14 cellular contexts compared by ENCODE assay signal in genomic region chr3:52136513-52136912, GRCh38. TPM values are rescaled to one million over a fixed set of nuclear protein-coding genes. Genes with fewer than 3 reads are reported as not detected.
DNase-seq lines count a peak whose midpoint lies in the region; ATAC-seq, FAIRE-seq and TF ChIP-seq lines count a peak whose summit lies in the region.
"Had no signal": no experiment of that assay in that cellular context is flagged by ENCODE, and none has a peak within 500 bp of the region (broad histone marks: within the 10 kb centered on the region; RNA-seq: fewer than 3 reads in every experiment).

No MANE protein-coding gene starts in this region.

- no peak for FAIRE-seq in H54 (lab: Jason Lieb, UNC)
- FAIRE-seq: A204.1, TTC549 had no signal

- H3F3A ChIP-seq in neural progenitor cell (ENCODE audit: low read depth), result no peaks in the 10 kb centered on the region

- no peaks in the 10 kb centered on the region for H3K9me3 Mint-ChIP-seq in activated T-cell treated with anti-CD3 and anti-CD28 coated beads, Interleukin-2, amount 50 U/mL, for 24 hours
- no peaks in the 10 kb centered on the region for H3K9me3 Mint-ChIP-seq in neural progenitor cell

- H3K36me3 ChIP-seq in lung (ENCODE audit: control insufficient read depth in 2 of 2, insufficient read depth in 2 of 2, low read length in 2 of 2) (no peaks in the 10 kb centered on the region), thoracic aorta (no peaks in the 10 kb centered on the region), neural progenitor cell (no peaks in the 10 kb centered on the region)
- H3K36me3 ChIP-seq: MG63 had no signal

- DNase-seq in activated T-cell treated with anti-CD3 and anti-CD28 coated beads, Interleukin-2, amount 50 U/mL, for 24 hours, result no peak
- DNase-seq in activated T-cell treated with anti-CD3 and anti-CD28 coated beads, Interleukin-2, amount 50 U/mL, for 1 hour, result no peak
- DNase-seq in lung (ENCODE audit: low spot score), result peak; percentile 71
- no peak for DNase-seq in thoracic aorta (ENCODE audit: low spot score)
- DNase-seq in neural progenitor cell (ENCODE audit: low spot score), result no peak
- DNase-seq in H54 (ENCODE audit: insufficient read length, low spot score), result no peak
- DNase-seq: activated gamma-delta T cell treated with Interleukin-2 at 50 U/mL for 16 hours; MG63; stimulated activated CD4-positive, alpha-beta T cell treated with anti-CD3 and anti-CD28 coated beads, Interleukin-2, amount 100 ng/mL, for 24 hours; stimulated activated CD8-positive, alpha-beta memory T cell treated with anti-CD3 and anti-CD28 coated beads, Interleukin-4, amount 100 ng/mL, for 48 hours had no signal

- no peaks in the 10 kb centered on the region for H3K9me3 ChIP-seq in lung (ENCODE audit: control insufficient read depth in 2 of 2, insufficient read depth in 1 of 2, low read length in 1 of 2)
- no peaks in the 10 kb centered on the region for H3K9me3 ChIP-seq in thoracic aorta
- no peaks in the 10 kb centered on the region for H3K9me3 ChIP-seq in neural progenitor cell (ENCODE audit: low read depth)
- H3K9me3 ChIP-seq: MG63 had no signal

- peak; percentile 49 for ATAC-seq in lung (ENCODE audit: insufficient read depth, low FRiP score)
- ATAC-seq in thoracic aorta (ENCODE audit: insufficient number of reproducible peaks, low FRiP score, low read depth), result no peak
- ATAC-seq in GM21447 (IDR thresholded peaks at IDR 0.05; ENCODE audit: unreplicated experiment), result no peak

- no peak overlapping the region for H3K4me2 ChIP-seq in neural progenitor cell

- H3K27me3 ChIP-seq in lung (ENCODE audit: control insufficient read depth, insufficient read depth) (no peaks in the 10 kb centered on the region), thoracic aorta (replicated peaks; ENCODE audit: insufficient read depth) (no peaks in the 10 kb centered on the region), neural progenitor cell (no peaks in the 10 kb centered on the region)
- H3K27me3 ChIP-seq: MG63 had no signal

- H3K36me3 Mint-ChIP-seq in activated T-cell treated with anti-CD3 and anti-CD28 coated beads, Interleukin-2, amount 50 U/mL, for 24 hours (ENCODE audit: low read depth), result peaks cover 40% of the 10 kb centered on the region
- peaks cover 7% of the 10 kb centered on the region for H3K36me3 Mint-ChIP-seq in neural progenitor cell

- H3K27ac ChIP-seq in cingulate gyrus (ENCODE audit: low read depth, low read length) (peak overlapping the region; percentile 13), lung (ENCODE audit: low read depth in 1 of 2, low read length in 1 of 2) (peak overlapping the region in 1 of 2 donors; percentile 90), thoracic aorta (peak overlapping the region; percentile 36 to 44), neural progenitor cell (no peak overlapping the region)

- no peaks in the 10 kb centered on the region for H3K79me2 ChIP-seq in neural progenitor cell (ENCODE audit: low read depth)

- no peak overlapping the region for H3K9ac ChIP-seq in neural progenitor cell

- peak overlapping the region; percentile 4 for H3K27ac Mint-ChIP-seq in activated T-cell treated with anti-CD3 and anti-CD28 coated beads, Interleukin-2, amount 50 U/mL, for 24 hours
- H3K27ac Mint-ChIP-seq in neural progenitor cell, result no peak overlapping the region

- no peaks in the 10 kb centered on the region for H3K27me3 Mint-ChIP-seq in activated T-cell treated with anti-CD3 and anti-CD28 coated beads, Interleukin-2, amount 50 U/mL, for 24 hours
- H3K27me3 Mint-ChIP-seq in neural progenitor cell (ENCODE audit: insufficient read depth, low read depth), result peaks cover 2% of the 10 kb centered on the region

- WGBS in lung, 2 donors, result 45 to 72% methylated on average over 9 of the region's 9 CpGs

- H3K4me3 Mint-ChIP-seq in activated T-cell treated with anti-CD3 and anti-CD28 coated beads, Interleukin-2, amount 50 U/mL, for 24 hours, result no peak overlapping the region
- H3K4me3 Mint-ChIP-seq in neural progenitor cell, result no peak overlapping the region

- H3K4me3 ChIP-seq in lung (no peak overlapping the region), thoracic aorta (no peak overlapping the region), neural progenitor cell (no peak overlapping the region)
- H3K4me3 ChIP-seq: MG63 had no signal

- TF ChIP-seq POLR2A in H54 (IDR thresholded peaks at IDR 0.05; ENCODE audit: low read depth, low read length), result no peak

- peaks cover 3% of the 10 kb centered on the region for H3K4me1 Mint-ChIP-seq in activated T-cell treated with anti-CD3 and anti-CD28 coated beads, Interleukin-2, amount 50 U/mL, for 24 hours (ENCODE audit: low read depth)
- no peaks in the 10 kb centered on the region for H3K4me1 Mint-ChIP-seq in neural progenitor cell

- peaks cover 4 to 9% of the 10 kb centered on the region in 2 donors for H3K4me1 ChIP-seq in lung (ENCODE audit: control insufficient read depth in 2 of 2, insufficient read depth in 2 of 2, low read length in 2 of 2)
- peaks cover 2 to 17% of the 10 kb centered on the region in 2 donors for H3K4me1 ChIP-seq in thoracic aorta (ENCODE audit: control insufficient read depth in 1 of 2, low read depth in 2 of 2)
- H3K4me1 ChIP-seq in neural progenitor cell, result peaks cover 7% of the 10 kb centered on the region

- H2AFZ ChIP-seq in neural progenitor cell (replicated peaks), result no peak overlapping the region

- H4K20me1 ChIP-seq in neural progenitor cell (ENCODE audit: low read depth), result no peaks in the 10 kb centered on the region

- TF ChIP-seq CTCF in lung (IDR thresholded peaks at IDR 0.05; ENCODE audit: control extremely low read depth, extremely low read depth) (no peak), thoracic aorta (IDR thresholded peaks at IDR 0.05) (no peak), neural progenitor cell (IDR thresholded peaks at IDR 0.05) (no peak)

RNA-seq across cellular contexts. Expression of gene POC1A, which starts 17.7 kb away (rescaled TPM):
- total RNA-seq in lung (1 to 10 TPM; 3.9 to 5.4 TPM), thoracic aorta (1 to 10 TPM in 1 of 2 donors, not detected in 1; 8.1 TPM), neural progenitor cell (ENCODE audit: low replicate concordance) (10.3 and 18.7 TPM in 2 replicates)
- 1 to 10 TPM; 2.3 to 4.1 TPM for polyA plus RNA-seq in lung
